ENCODE assay signal across 10 cellular contexts in genomic region chr11:132943737-132944556, GRCh38.
DNase-seq lines count a peak whose midpoint lies in the region; ATAC-seq and TF ChIP-seq lines count a peak whose summit lies in the region.
"Had no signal": no experiment of that assay in that cellular context is flagged by ENCODE, and none has a peak within 500 bp of the region (broad histone marks: within the 10 kb centered on the region; RNA-seq: fewer than 3 reads in every experiment).

No MANE protein-coding gene starts in this region.

- H3K27ac ChIP-seq in Karpas-422 (ENCODE audit: low read length): no peak overlapping the region

- H2AFZ ChIP-seq in Karpas-422 (ENCODE audit: low read length): no peak overlapping the region

- no peaks in the 10 kb centered on the region for H3K79me2 ChIP-seq in Karpas-422 (ENCODE audit: low read length)

- H3K27ac Mint-ChIP-seq in progenitor cell of endocrine pancreas: no peak overlapping the region
- H3K27ac Mint-ChIP-seq: activated naive CD8-positive, alpha-beta T cell had no signal

- peak; percentile 71 for DNase-seq in G401 (ENCODE audit: low spot score)
- peak; percentile 27 for DNase-seq in NCI-H510A treated with DMSO at 0.1 percent for 48 hours (lab: John Stamatoyannopoulos, UW)
- DNase-seq in glomerular visceral epithelial cell (ENCODE audit: extremely low spot score): peak; percentile 4
- DNase-seq in progenitor cell of endocrine pancreas (ENCODE audit: low spot score, unreplicated experiment): no peak
- no peak for DNase-seq in stimulated activated CD4-positive, alpha-beta T cell treated with anti-CD3 and anti-CD28 coated beads, Interleukin-2, amount 100 ng/mL, for 24 hours
- no peak for DNase-seq in HUDEP-2 (lab: John Stamatoyannopoulos, UW; ENCODE audit: unreplicated experiment in 76 of 76)
- no peak for DNase-seq in Karpas-422
- DNase-seq: NCI-H446 treated with DMSO at 0.1 percent for 48 hours had no signal

- H3K9me2 ChIP-seq in Karpas-422 (replicated peaks; ENCODE audit: insufficient read depth, low read length): no peaks in the 10 kb centered on the region

- in situ Hi-C loops in G401 (cut with HindIII; ENCODE audit: low sequenced_read_pairs): no loop called here

- no peak overlapping the region for H3K4me2 ChIP-seq in Karpas-422 (ENCODE audit: low read depth, low read length, poor library complexity, severe bottlenecking)

- no peaks in the 10 kb centered on the region for H3K36me3 ChIP-seq in Karpas-422 (ENCODE audit: insufficient read depth, low read length)

- peaks cover 7% of the 10 kb centered on the region for H3K4me1 Mint-ChIP-seq in progenitor cell of endocrine pancreas (ENCODE audit: low read depth)

- H3K4me3 Mint-ChIP-seq in progenitor cell of endocrine pancreas (ENCODE audit: low read depth): peak overlapping the region; percentile 40

- no peaks in the 10 kb centered on the region for H3K9me3 Mint-ChIP-seq in progenitor cell of endocrine pancreas (ENCODE audit: low read depth)

- H3K9ac ChIP-seq in Karpas-422 (ENCODE audit: low read length): no peak overlapping the region

- H3K4me1 ChIP-seq in Karpas-422 (ENCODE audit: low read length): no peaks in the 10 kb centered on the region

- no peaks in the 10 kb centered on the region for H4K20me1 ChIP-seq in Karpas-422 (ENCODE audit: insufficient read depth, low read depth, low read length)

- TF ChIP-seq CTCF in progenitor cell of endocrine pancreas (IDR thresholded peaks at IDR 0.05; ENCODE audit: unreplicated experiment): peak; percentile 18

- ATAC-seq in GM19397 (IDR thresholded peaks at IDR 0.05; ENCODE audit: unreplicated experiment): no peak

- H3K36me3 Mint-ChIP-seq in progenitor cell of endocrine pancreas (ENCODE audit: insufficient read depth): no peaks in the 10 kb centered on the region
- H3K36me3 Mint-ChIP-seq: activated naive CD8-positive, alpha-beta T cell had no signal

- peaks cover 88% of the 10 kb centered on the region for H3K27me3 Mint-ChIP-seq in progenitor cell of endocrine pancreas

- no peaks in the 10 kb centered on the region for H3K9me3 ChIP-seq in Karpas-422 (ENCODE audit: low read length)

- no peak overlapping the region for H3K4me3 ChIP-seq in Karpas-422 (ENCODE audit: low read length)

- H3K27me3 ChIP-seq in Karpas-422 (ENCODE audit: low read length): no peaks in the 10 kb centered on the region

Comparison
In these comparisons a context has a peak if more than half of its experiments do, and no peak if none do; other contexts are left out.
1. DNase-seq: peak in G401 (single experiment), NCI-H510A treated with DMSO at 0.1 percent for 48 hours (single experiment) and glomerular visceral epithelial cell (single experiment); none in progenitor cell of endocrine pancreas (single experiment), stimulated activated CD4-positive, alpha-beta T cell treated with anti-CD3 and anti-CD28 coated beads, Interleukin-2, amount 100 ng/mL, for 24 hours (0 of 2), HUDEP-2 (0 of 76) and Karpas-422 (single experiment).